In the genomic region with DNA sequence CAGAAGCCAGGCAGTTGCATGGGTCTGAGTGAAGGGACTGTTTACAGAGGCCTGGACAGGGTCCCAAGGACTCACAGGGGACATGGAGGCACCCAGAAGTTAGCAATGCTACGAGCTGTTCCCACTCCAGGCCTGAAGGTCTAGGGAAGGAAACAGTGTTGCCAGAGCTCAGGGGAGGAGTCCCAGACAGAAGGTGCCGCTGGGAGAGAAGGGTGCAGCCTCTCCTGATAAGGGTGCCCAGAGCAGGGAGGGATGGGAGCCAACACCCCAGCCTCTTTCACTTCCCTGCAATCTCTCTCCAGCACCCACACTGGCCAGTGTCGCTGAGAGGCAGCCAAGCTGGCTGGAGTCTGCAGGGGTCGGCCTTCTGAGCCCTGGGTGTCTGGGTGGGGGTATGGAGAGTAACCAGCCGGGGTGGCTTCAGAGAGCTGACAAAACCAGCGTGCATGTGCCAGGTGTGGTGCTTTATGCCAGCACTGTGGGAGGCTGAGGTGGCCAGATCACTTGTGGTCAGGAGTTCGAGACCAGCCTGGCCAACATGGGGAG, we compare ENCODE assay signal across 28 cellular contexts.
"Had no signal": no experiment of that assay in that cellular context is flagged by ENCODE, and none has a peak within 500 bp of the region (broad histone marks: within the 10 kb centered on the region; RNA-seq: fewer than 3 reads in every experiment).

No MANE protein-coding gene starts in this region.

- H3K9me3 ChIP-seq: MG63 had no signal

- H3K36me3 ChIP-seq: cardiac muscle cell, MG63 had no signal

- H3K27ac ChIP-seq: cardiac muscle cell, KMS-11, SK-N-MC had no signal

- DNase-seq: activated B cell treated with CpG ODN at 0.5 μM for 24 hours; activated CD4-positive, alpha-beta T cell treated with anti-CD3 and anti-CD28 coated beads for 1 hour; activated CD4-positive, alpha-beta T cell treated with anti-CD3 and anti-CD28 coated beads, Interleukin-2, amount 10 ng/mL, durations not matched to agents 24 days and 14 days; activated CD4-positive, alpha-beta T cell treated with anti-CD3 and anti-CD28 coated beads, Interleukin-2, amount 50 U/mL, for 48 hours; activated gamma-delta T cell; activated naive CD4-positive, alpha-beta T cell treated with anti-CD3 and anti-CD28 coated beads for 36 hours; activated T-cell treated with anti-CD3 and anti-CD28 coated beads for 4 hours; activated T-cell treated with anti-CD3 and anti-CD28 coated beads, Interleukin-2, amount 50 U/mL, for 48 hours; amygdala; MG63; MV-4-11; NCI-H1092 treated with DMSO at 0.1 percent for 48 hours; NCI-H1417 treated with DMSO at 0.1 percent for 48 hours; NCI-H1694; NCI-H2029; NCI-H2107; NCI-H2171 treated with DMSO at 0.1 percent for 48 hours; NCI-H345; NCI-H510A; NCI-H526 treated with DMSO at 0.1 percent for 48 hours; PC-3; T-cell; T-helper 2 cell; T1000 had no signal

- H3K4me3 ChIP-seq: cardiac muscle cell, MG63, SK-N-MC had no signal

- ATAC-seq: activated T-helper 17 cell treated with anti-CD3 and anti-CD28 coated beads, Interleukin-2, amount 50 U/mL, for 72 hours; PC-3; T-cell had no signal
